ENCODE assay signal across 11 cellular contexts in genomic region chr10:4956088-4956487, GRCh38. TPM values are rescaled to one million over a fixed set of nuclear protein-coding genes. Genes with fewer than 3 reads are reported as not detected.
"Had no signal": no experiment of that assay in that cellular context is flagged by ENCODE, and none has a peak within 500 bp of the region (broad histone marks: within the 10 kb centered on the region; RNA-seq: fewer than 3 reads in every experiment).

No MANE protein-coding gene starts in this region.

RNA-seq across cellular contexts. Expression of gene AKR1C1, which starts 7.1 kb away (rescaled TPM):
- total RNA-seq: activated B cell treated with CpG ODN at 0.5 μM for 24 hours had no signal

RNA-seq across cellular contexts. Expression of gene AKR1C2, which starts 47.6 kb away (rescaled TPM):
- total RNA-seq: activated B cell treated with CpG ODN at 0.5 μM for 24 hours; activated CD4-positive, alpha-beta memory T cell treated with anti-CD3 and anti-CD28 coated beads, Interleukin-2, amount 10 ng/mL, durations not matched to agents 7 days and 5 days; activated CD4-positive, alpha-beta T cell treated with anti-CD3 and anti-CD28 coated beads for 36 hours; activated CD4-positive, alpha-beta T cell treated with anti-CD3 and anti-CD28 coated beads, Interleukin-2, amount 10 ng/mL, durations not matched to agents 24 days and 14 days; activated CD8-positive, alpha-beta memory T cell treated with anti-CD3 and anti-CD28 coated beads for 36 hours; activated CD8-positive, alpha-beta memory T cell treated with anti-CD3 and anti-CD28 coated beads, Interleukin-2, amount 10 ng/mL, durations not matched to agents 7 days and 5 days; activated CD8-positive, alpha-beta T cell treated with anti-CD3 and anti-CD28 coated beads for 36 hours; activated CD8-positive, alpha-beta T cell treated with anti-CD3 and anti-CD28 coated beads, Interleukin-2, amount 10 ng/mL, durations not matched to agents 7 days and 5 days; T-helper 1 cell treated with Interleukin-12 subunit alpha and Interleukin-12 subunit beta and Interleukin-4 antibody, amounts not matched to agents 30 ng/mL and 1 ng/mL, for 36 hours; T-helper 17 cell; T-helper 2 cell treated with Interferon-gamma antibody and Interleukin-4, amounts not matched to agents 100 ng/mL and 5 ng/mL, for 36 hours had no signal
